8 cellular contexts compared by ENCODE assay signal in genomic region chr3:169764453-169765280, GRCh38. TPM values are rescaled to one million over a fixed set of nuclear protein-coding genes. Genes with fewer than 3 reads are reported as not detected.
DNase-seq lines count a peak whose midpoint lies in the region; ATAC-seq, FAIRE-seq and TF ChIP-seq lines count a peak whose summit lies in the region.

Gene TERC, minus strand, starts transcription at chr3:169765060.

- H2AFZ ChIP-seq in MM.1S (ENCODE audit: low read length), result peak within 1 kb of the TSS; percentile 77

- peak; percentile 96 for ATAC-seq in gastroesophageal sphincter

- peak; percentile 97 to 99 for TF ChIP-seq POLR2A in gastroesophageal sphincter (IDR thresholded peaks at IDR 0.05)

- H3K36me3 ChIP-seq in H7 (replicated peaks; ENCODE audit: control insufficient read depth, insufficient read depth, low read length) (no peaks in the 10 kb centered on the region), MM.1S (replicated peaks; ENCODE audit: insufficient read depth, low read length) (no peaks in the 10 kb centered on the region), SK-N-MC (ENCODE audit: insufficient read depth, low read length) (no peaks in the 10 kb centered on the region), gastroesophageal sphincter (no peaks in the 10 kb centered on the region), neutrophil (no peaks in the 10 kb centered on the region)

- DNase-seq in H7, result peak; percentile 81
- DNase-seq in MM.1S, result peak; percentile 98
- DNase-seq in SK-N-MC (ENCODE audit: low read depth, low spot score), result no peak
- DNase-seq in activated naive CD4-positive, alpha-beta T cell treated with anti-CD3 and anti-CD28 coated beads, Interleukin-2, amount 50 U/mL, for 16 hours, result peak; percentile 92
- peak; percentile 29 to 93 (median 81) for DNase-seq in substantia nigra (lab: John Stamatoyannopoulos, UW)

- H3K9me2 ChIP-seq in MM.1S (replicated peaks; ENCODE audit: insufficient read depth, low read length), result no peaks in the 10 kb centered on the region

- H3K4me1 ChIP-seq in MM.1S (ENCODE audit: low read length) (peaks cover 4% of the 10 kb centered on the region), gastroesophageal sphincter (peaks cover 0 to 10% (median 2%) of the 10 kb centered on the region in 3 donors), neutrophil (ENCODE audit: control insufficient read depth in 1 of 2, insufficient read depth in 1 of 2, low read depth in 1 of 2, low read length in 1 of 2) (peaks cover 23 to 33% of the 10 kb centered on the region in 2 experiments)

- no peaks in the 10 kb centered on the region for H3K9me3 ChIP-seq in MM.1S (replicated peaks; ENCODE audit: insufficient read depth, low read length)
- H3K9me3 ChIP-seq in SK-N-MC (ENCODE audit: low read depth, low read length), result no peaks in the 10 kb centered on the region
- H3K9me3 ChIP-seq in gastroesophageal sphincter, result no peaks in the 10 kb centered on the region
- no peaks in the 10 kb centered on the region for H3K9me3 ChIP-seq in neutrophil

- TF ChIP-seq CTCF in MM.1S (IDR thresholded peaks at IDR 0.05; ENCODE audit: low read length) (no peak), gastroesophageal sphincter (IDR thresholded peaks at IDR 0.05) (peak in 1 of 4 experiments; percentile 2), neutrophil (IDR thresholded peaks at IDR 0.05) (no peak)

- H3K27me3 ChIP-seq in H7 (ENCODE audit: control insufficient read depth, insufficient read depth, low read length), result no peaks in the 10 kb centered on the region
- H3K27me3 ChIP-seq in MM.1S (replicated peaks; ENCODE audit: insufficient read depth, low read length), result 0 out of 2 replicates have a peak, but pooled peaks cover 5% of the 10 kb centered on the region
- H3K27me3 ChIP-seq in gastroesophageal sphincter, result no peaks in the 10 kb centered on the region
- H3K27me3 ChIP-seq in neutrophil, result peaks cover 5% of the 10 kb centered on the region

- peaks cover 52% of the 10 kb centered on the region for H3F3A ChIP-seq in MM.1S (ENCODE audit: insufficient read depth, low read length)

- H3K4me3 ChIP-seq in H7 (ENCODE audit: insufficient read depth, low read depth, low read length) (peak within 1 kb of the TSS; percentile 77), MM.1S (ENCODE audit: low read length) (peak within 1 kb of the TSS; percentile 91), SK-N-MC (peak within 1 kb of the TSS; percentile 64), gastroesophageal sphincter (peak within 1 kb of the TSS; percentile 80 to 87), neutrophil (ENCODE audit: low read depth in 1 of 2, low read length in 1 of 2) (peak within 1 kb of the TSS; percentile 85)

- H3K9ac ChIP-seq in MM.1S (ENCODE audit: low read length), result peak within 1 kb of the TSS; percentile 85
- peak within 1 kb of the TSS; percentile 64 for H3K9ac ChIP-seq in SK-N-MC (ENCODE audit: insufficient read length)

- 0% methylated on average over 3 of the region's 77 CpGs; no CpG with 5 or more reads in 1 of the 2 donors for WGBS in gastroesophageal sphincter (ENCODE audit: low coverage in 1 of 2), 2 donors

- no peaks in the 10 kb centered on the region for H3K79me2 ChIP-seq in MM.1S (ENCODE audit: low read length)

- H4K20me1 ChIP-seq in MM.1S (ENCODE audit: insufficient read depth, low read length), result no peaks in the 10 kb centered on the region

- TF ChIP-seq EP300 in gastroesophageal sphincter (IDR thresholded peaks at IDR 0.05), result no peak

- H3K27ac ChIP-seq in MM.1S (ENCODE audit: low read length) (peak within 1 kb of the TSS; percentile 79), SK-N-MC (no peak within 1 kb of the TSS; the same call in 1 of the 2 replicates), gastroesophageal sphincter (peak within 1 kb of the TSS; percentile 90 to 99 (median 94)), neutrophil (peak within 1 kb of the TSS; percentile 90), substantia nigra (ENCODE audit: low read depth, low read length, poor library complexity, severe bottlenecking) (peak within 1 kb of the TSS; percentile 90)

- H3K4me2 ChIP-seq in MM.1S (ENCODE audit: low read depth, low read length), result peak within 1 kb of the TSS; percentile 83

- peak; percentile 98 for FAIRE-seq in G401.6 (lab: Jason Lieb, UNC)

RNA-seq across cellular contexts. Expression of gene TERC, which starts in this region (rescaled TPM):
- 217 and 361 TPM in 2 replicates for total RNA-seq in H7 (2014; rRNA removed; shearing (Covaris generic))
- 10 to 100 TPM; 25.5 to 97.1 (median 38.6) TPM for total RNA-seq in gastroesophageal sphincter
